ENCODE assay signal across 1 cellular context in the genomic region with DNA sequence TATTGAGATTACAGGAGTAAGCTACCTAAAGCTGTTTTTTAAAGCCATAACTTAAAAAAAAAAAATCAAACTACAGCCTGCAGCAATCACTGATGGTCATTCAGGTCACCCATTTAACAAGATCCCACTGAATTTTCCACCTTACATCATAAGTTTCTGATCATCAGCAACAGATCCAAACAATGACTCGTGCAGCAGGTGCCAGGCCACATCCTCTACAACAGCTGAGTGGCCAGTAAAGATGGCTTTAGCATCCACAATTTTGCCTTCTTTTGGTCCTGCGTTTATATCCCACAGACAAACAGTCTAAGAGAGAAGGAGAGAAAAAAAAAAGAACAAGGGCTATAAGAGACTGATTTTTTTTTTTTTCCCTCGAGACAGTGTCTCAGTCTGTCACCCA.
TF ChIP-seq lines count a peak whose summit lies in the region.

No MANE protein-coding gene starts in this region.

TF ChIP-seq in IMR-90, 13 proteins besides CTCF, POLR2A, EP300 and RAD21:
- TF ChIP-seq CEBPB (IDR thresholded peaks at IDR 0.05; ENCODE audit: low read depth, low read length): no peak
- no peak for TF ChIP-seq MAZ (IDR thresholded peaks at IDR 0.05; ENCODE audit: borderline replicate concordance, low read depth, low read length)
- TF ChIP-seq RFX5 (IDR thresholded peaks at IDR 0.05; ENCODE audit: low read depth, low read length): no peak
- no peak for TF ChIP-seq MXI1 (IDR thresholded peaks at IDR 0.05; ENCODE audit: borderline replicate concordance, low read depth, low read length)
- TF ChIP-seq, protein P1, sequence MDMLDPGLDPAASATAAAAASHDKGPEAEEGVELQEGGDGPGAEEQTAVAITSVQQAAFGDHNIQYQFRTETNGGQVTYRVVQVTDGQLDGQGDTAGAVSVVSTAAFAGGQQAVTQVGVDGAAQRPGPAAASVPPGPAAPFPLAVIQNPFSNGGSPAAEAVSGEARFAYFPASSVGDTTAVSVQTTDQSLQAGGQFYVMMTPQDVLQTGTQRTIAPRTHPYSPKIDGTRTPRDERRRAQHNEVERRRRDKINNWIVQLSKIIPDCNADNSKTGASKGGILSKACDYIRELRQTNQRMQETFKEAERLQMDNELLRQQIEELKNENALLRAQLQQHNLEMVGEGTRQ (IDR thresholded peaks at IDR 0.05; ENCODE audit: low read depth, low read length): no peak
- no peak for TF ChIP-seq NFE2L2 (IDR thresholded peaks at IDR 0.05; ENCODE audit: low read depth, low read length)
- TF ChIP-seq FOS (IDR thresholded peaks at IDR 0.05; ENCODE audit: low read depth, low read length): no peak
- no peak for TF ChIP-seq MAFK (IDR thresholded peaks at IDR 0.05; ENCODE audit: low read depth, low read length)
- no peak for TF ChIP-seq SMC3 (IDR thresholded peaks at IDR 0.05; ENCODE audit: low read depth, low read length)
- TF ChIP-seq, protein P2, sequence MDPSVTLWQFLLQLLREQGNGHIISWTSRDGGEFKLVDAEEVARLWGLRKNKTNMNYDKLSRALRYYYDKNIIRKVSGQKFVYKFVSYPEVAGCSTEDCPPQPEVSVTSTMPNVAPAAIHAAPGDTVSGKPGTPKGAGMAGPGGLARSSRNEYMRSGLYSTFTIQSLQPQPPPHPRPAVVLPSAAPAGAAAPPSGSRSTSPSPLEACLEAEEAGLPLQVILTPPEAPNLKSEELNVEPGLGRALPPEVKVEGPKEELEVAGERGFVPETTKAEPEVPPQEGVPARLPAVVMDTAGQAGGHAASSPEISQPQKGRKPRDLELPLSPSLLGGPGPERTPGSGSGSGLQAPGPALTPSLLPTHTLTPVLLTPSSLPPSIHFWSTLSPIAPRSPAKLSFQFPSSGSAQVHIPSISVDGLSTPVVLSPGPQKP (IDR thresholded peaks at IDR 0.05; ENCODE audit: borderline replicate concordance, low read depth, low read length): no peak
